In genomic region chr1:54424398-54424797, GRCh38 we compare ENCODE assay signal across 2 cellular contexts.
TF ChIP-seq lines count a peak whose summit lies in the region.

No MANE protein-coding gene starts in this region.

TF ChIP-seq in GM12878, 131 proteins besides CTCF, POLR2A, EP300 and RAD21:
- no peak for TF ChIP-seq MYB (IDR thresholded peaks at IDR 0.05; ENCODE audit: borderline replicate concordance, low read depth, low read length)
- TF ChIP-seq BACH1 (IDR thresholded peaks at IDR 0.05; ENCODE audit: borderline replicate concordance) = no peak
- TF ChIP-seq ZBTB33 (IDR thresholded peaks at IDR 0.05) = no peak
- peak; percentile 30; the same call in 1 of the 2 replicates for TF ChIP-seq SPI1 (IDR thresholded peaks at IDR 0.05; ENCODE audit: borderline replicate concordance, insufficient read depth, low read depth, low read length)

TF ChIP-seq in H1, 55 proteins besides CTCF, POLR2A, EP300 and RAD21:
- no peak for TF ChIP-seq RBBP5 (IDR thresholded peaks at IDR 0.05; ENCODE audit: borderline replicate concordance, low read depth, low read length)
- TF ChIP-seq POLR2AphosphoS5 (IDR thresholded peaks at IDR 0.05; ENCODE audit: low read depth, low read length) = no peak
- TF ChIP-seq ASH2L (IDR thresholded peaks at IDR 0.05; ENCODE audit: low read length) = no peak
- TF ChIP-seq PHF8 (conservative IDR thresholded peaks at IDR 0.05; ENCODE audit: low read depth, low read length) = no peak
- no peak for TF ChIP-seq POU5F1 (IDR thresholded peaks at IDR 0.05; ENCODE audit: low read depth, low read length)
